In genomic region chr7:19122018-19122588, GRCh38 we compare ENCODE assay signal across 9 cellular contexts. TPM values are rescaled to one million over a fixed set of nuclear protein-coding genes. Genes with fewer than 3 reads are reported as not detected.
DNase-seq lines count a peak whose midpoint lies in the region; ATAC-seq and TF ChIP-seq lines count a peak whose summit lies in the region.
"Had no signal": no experiment of that assay in that cellular context is flagged by ENCODE, and none has a peak within 500 bp of the region (broad histone marks: within the 10 kb centered on the region; RNA-seq: fewer than 3 reads in every experiment).

No MANE protein-coding gene starts in this region.

- peaks cover 0 to 10% (median 2%) of the 10 kb centered on the region in 11 donors for H3K9me3 Mint-ChIP-seq in naive thymus-derived CD4-positive, alpha-beta T cell

- no peak overlapping the region for H2AFZ ChIP-seq in GM23248

- no peaks in the 10 kb centered on the region; the same call in 1 of the 2 replicates for H3F3A ChIP-seq in GM23248 (ENCODE audit: insufficient read depth)

- H3K9me2 ChIP-seq in GM23248 (ENCODE audit: insufficient read depth): no peaks in the 10 kb centered on the region

- in situ Hi-C loops in GM23248 (cut with MboI): loop anchor here (5.0 to 25.0 kb wide), 2 partner anchors 320 to 760 kb away; no protein-coding TSS in a partner anchor

- H3K27ac Mint-ChIP-seq in naive thymus-derived CD4-positive, alpha-beta T cell: no peak overlapping the region

- H3K27me3 Mint-ChIP-seq in naive thymus-derived CD4-positive, alpha-beta T cell: peaks cover 30 to 50% (median 48%) of the 10 kb centered on the region in 5 donors

- H3K9ac ChIP-seq in GM23248: no peak overlapping the region

- intact Hi-C loops in psoas muscle (cut with DNase I): no loop called here
- intact Hi-C loops in naive thymus-derived CD4-positive, alpha-beta T cell (cut with micrococcal nuclease): loop anchor here in 1 of 2 donors (10.0 kb wide), 1 partner anchor 543 kb away; no protein-coding TSS in a partner anchor

- 27 to 28% methylated on average over 2 of the region's 2 CpGs for WGBS in GM23248 (ENCODE audit: low coverage in 1 of 2, low lambda C conversion rate in 2 of 2, missing lambda C conversion rate in 2 of 2), 2 experiments
- 47 to 50% (median 48%) methylated on average over 2 of the region's 2 CpGs for WGBS in psoas muscle, 3 donors

- TF ChIP-seq CTCF in choroid plexus epithelial cell (conservative IDR thresholded peaks at IDR 0.05; ENCODE audit: low read depth, low read length) (peak; percentile 86), psoas muscle (IDR thresholded peaks at IDR 0.05) (peak; percentile 27)

- H3K27ac ChIP-seq in GM23248 (no peak overlapping the region), psoas muscle (no peak overlapping the region)
- H3K27ac ChIP-seq in naive thymus-derived CD4-positive, alpha-beta T cell (ENCODE audit: low read depth, low read length): no peak overlapping the region

- no peak overlapping the region for H3K4me3 ChIP-seq in GM23248
- no peak overlapping the region for H3K4me3 ChIP-seq in choroid plexus epithelial cell (ENCODE audit: low read depth, low read length)
- no peak overlapping the region for H3K4me3 ChIP-seq in psoas muscle
- H3K4me3 ChIP-seq in naive thymus-derived CD4-positive, alpha-beta T cell (ENCODE audit: low read length): no peak overlapping the region

- no peak for ATAC-seq in psoas muscle
- ATAC-seq in naive thymus-derived CD4-positive, alpha-beta T cell: no peak
- no peak for ATAC-seq in GM21447 (IDR thresholded peaks at IDR 0.05; ENCODE audit: unreplicated experiment)
- no peak for ATAC-seq in HG03095 (IDR thresholded peaks at IDR 0.05; ENCODE audit: unreplicated experiment)

- no peaks in the 10 kb centered on the region for H3K36me3 Mint-ChIP-seq in naive thymus-derived CD4-positive, alpha-beta T cell

- H3K36me3 ChIP-seq in GM23248 (ENCODE audit: low read depth) (no peaks in the 10 kb centered on the region), psoas muscle (ENCODE audit: insufficient read depth in 1 of 2, low read depth in 1 of 2) (no peaks in the 10 kb centered on the region)
- no peaks in the 10 kb centered on the region for H3K36me3 ChIP-seq in naive thymus-derived CD4-positive, alpha-beta T cell (ENCODE audit: control insufficient read depth in 2 of 3, insufficient read depth in 3 of 3, low read length in 3 of 3)

- H3K4me1 ChIP-seq in GM23248 (ENCODE audit: insufficient read depth) (peaks cover 37% of the 10 kb centered on the region), psoas muscle (no peaks in the 10 kb centered on the region)
- no peaks in the 10 kb centered on the region for H3K4me1 ChIP-seq in naive thymus-derived CD4-positive, alpha-beta T cell (ENCODE audit: control insufficient read depth in 2 of 2, insufficient read depth in 2 of 2, low read length in 2 of 2)

- peak; percentile 79 for DNase-seq in GM23248
- peak; percentile 46 for DNase-seq in NCI-H226
- DNase-seq in choroid plexus epithelial cell (ENCODE audit: low read depth): peak; percentile 90
- DNase-seq in psoas muscle: no peak
- DNase-seq in naive thymus-derived CD4-positive, alpha-beta T cell: no peak
- no peak for DNase-seq in activated CD4-positive, alpha-beta T cell treated with anti-CD3 and anti-CD28 coated beads, Interleukin-2, amount 50 U/mL, for 1 hour

- H3K9me3 ChIP-seq in GM23248 (ENCODE audit: low read depth) (no peaks in the 10 kb centered on the region), psoas muscle (no peaks in the 10 kb centered on the region)
- H3K9me3 ChIP-seq in naive thymus-derived CD4-positive, alpha-beta T cell (ENCODE audit: control insufficient read depth in 2 of 3, low read length in 3 of 3): no peaks in the 10 kb centered on the region

- H3K4me2 ChIP-seq in GM23248 (ENCODE audit: unreplicated experiment): peak overlapping the region; percentile 55

- POLR2A ChIA-PET in naive thymus-derived CD4-positive, alpha-beta T cell (lab: Charles Lee): no interaction called here

- H3K4me1 Mint-ChIP-seq in naive thymus-derived CD4-positive, alpha-beta T cell: peaks cover 0 to 3% (median 0%) of the 10 kb centered on the region in 7 donors

- H4K20me1 ChIP-seq in GM23248 (ENCODE audit: insufficient read depth): no peaks in the 10 kb centered on the region

- CTCF ChIA-PET in naive thymus-derived CD4-positive, alpha-beta T cell (lab: Charles Lee): no interaction called here

- no peaks in the 10 kb centered on the region for H3K27me3 ChIP-seq in GM23248 (replicated peaks; ENCODE audit: insufficient read depth)
- H3K27me3 ChIP-seq in psoas muscle (ENCODE audit: insufficient read depth in 3 of 3, low read length in 2 of 3): peaks cover 2 to 44% (median 15%) of the 10 kb centered on the region in 3 donors
- peaks cover 0 to 8% of the 10 kb centered on the region in 2 donors for H3K27me3 ChIP-seq in naive thymus-derived CD4-positive, alpha-beta T cell (ENCODE audit: control insufficient read depth in 2 of 2, insufficient read depth in 2 of 2, low read length in 2 of 2)

- H3K4me3 Mint-ChIP-seq in naive thymus-derived CD4-positive, alpha-beta T cell: no peak overlapping the region

- H3K79me2 ChIP-seq in GM23248 (ENCODE audit: insufficient read depth): peaks cover 34% of the 10 kb centered on the region

RNA-seq across cellular contexts. Expression of gene TWIST1, which starts 4.7 kb away (rescaled TPM):
- total RNA-seq in GM23248 (2014; rRNA removed; shearing (Covaris generic)): 45.7 and 47.8 TPM in 2 replicates
- polyA plus RNA-seq in GM23248 (2016; fragmentation: Nextera tagmentation; extraction: Ambion mirVana) (17.2 and 17.5 TPM in 2 replicates), psoas muscle (under 1 TPM; 0.27 to 0.49 (median 0.46) TPM)
- 1 to 10 TPM in 1 of 4 donors, under 1 TPM in 2, not detected in 1; 0.20 to 1.1 (median 0.32) TPM for total RNA-seq in psoas muscle
- total RNA-seq in naive thymus-derived CD4-positive, alpha-beta T cell: 1 to 10 TPM in 1 of 5 experiments, not detected in 4; 3.4 TPM
- not detected for polyA plus RNA-seq in naive thymus-derived CD4-positive, alpha-beta T cell

RNA-seq across cellular contexts. Expression of gene FERD3L, which starts 23.1 kb away (rescaled TPM):
- total RNA-seq in GM23248 (2014; rRNA removed; shearing (Covaris generic)): not detected in 2 replicates
- polyA plus RNA-seq in GM23248 (2016; fragmentation: Nextera tagmentation; extraction: Ambion mirVana) (not detected in 2 replicates), psoas muscle (not detected)
- not detected for total RNA-seq in psoas muscle
- not detected for total RNA-seq in naive thymus-derived CD4-positive, alpha-beta T cell
- polyA plus RNA-seq in naive thymus-derived CD4-positive, alpha-beta T cell: not detected
- total RNA-seq: skeletal muscle tissue had no signal

Comparison
In these comparisons a context has a peak if more than half of its experiments do, and no peak if none do; other contexts are left out.
1. DNase-seq: peak in GM23248 (single experiment), NCI-H226 (single experiment) and choroid plexus epithelial cell (single experiment); none in psoas muscle (0 of 2), naive thymus-derived CD4-positive, alpha-beta T cell (0 of 9) and activated CD4-positive, alpha-beta T cell treated with anti-CD3 and anti-CD28 coated beads, Interleukin-2, amount 50 U/mL, for 1 hour (single experiment).
2. RNA of gene TWIST1, which starts 4.7 kb away (total RNA-seq): 45.7 to 47.8 TPM in GM23248; 0.20 to 1.1 TPM in psoas muscle and 3.4 TPM in naive thymus-derived CD4-positive, alpha-beta T cell; every median in the first group is over 10 times any median in the second.